In genomic region chr9:107707915-107708441, GRCh38 we compare ENCODE assay signal across 1 cellular context.
TF ChIP-seq lines count a peak whose summit lies in the region.

No MANE protein-coding gene starts in this region.

TF ChIP-seq in K562, 482 proteins besides CTCF, POLR2A, EP300 and RAD21 (continued from another document and continues in another):
- TF ChIP-seq BHLHE40 (IDR thresholded peaks at IDR 0.05; ENCODE audit: low read length), result no peak
- no peak for TF ChIP-seq TCF7 (IDR thresholded peaks at IDR 0.05; ENCODE audit: borderline replicate concordance)
- TF ChIP-seq E2F4 (CRISPR knock-in tag; IDR thresholded peaks at IDR 0.05; ENCODE audit: low read depth), result no peak
- no peak for TF ChIP-seq GTF3C2 (IDR thresholded peaks at IDR 0.05; ENCODE audit: borderline replicate concordance, extremely low read depth, insufficient read length)
- no peak for TF ChIP-seq PHF21A (IDR thresholded peaks at IDR 0.05; ENCODE audit: borderline replicate concordance, low read depth)
- no peak for TF ChIP-seq ZNF217 (CRISPR knock-in tag; IDR thresholded peaks at IDR 0.05)
- TF ChIP-seq ZNF79 (CRISPR knock-in tag; IDR thresholded peaks at IDR 0.05; ENCODE audit: low read depth), result no peak
- no peak for TF ChIP-seq RERE (CRISPR knock-in tag; IDR thresholded peaks at IDR 0.05; ENCODE audit: borderline replicate concordance)
- TF ChIP-seq MCM5 (IDR thresholded peaks at IDR 0.05; ENCODE audit: low read depth), result no peak
- peak; percentile 70 for TF ChIP-seq C11orf30 (IDR thresholded peaks at IDR 0.05; ENCODE audit: low read depth)
- TF ChIP-seq ZNF316 (IDR thresholded peaks at IDR 0.05), result no peak
- no peak for TF ChIP-seq ZSCAN29 (IDR thresholded peaks at IDR 0.05)
- no peak for TF ChIP-seq BRD4 (IDR thresholded peaks at IDR 0.05)
- TF ChIP-seq ZFP36 (IDR thresholded peaks at IDR 0.05; ENCODE audit: low read depth, low read length, partially characterized antibody), result no peak
- TF ChIP-seq RBM14 (IDR thresholded peaks at IDR 0.05; ENCODE audit: borderline replicate concordance, insufficient read depth, low read depth, low read length), result no peak
- TF ChIP-seq FOXK1 (CRISPR knock-in tag; IDR thresholded peaks at IDR 0.05; ENCODE audit: borderline replicate concordance), result no peak
- no peak for TF ChIP-seq GMEB1 (CRISPR knock-in tag; IDR thresholded peaks at IDR 0.05)
- TF ChIP-seq NBN (IDR thresholded peaks at IDR 0.05; ENCODE audit: low read depth), result no peak
- TF ChIP-seq ESRRB (CRISPR knock-in tag; IDR thresholded peaks at IDR 0.05; ENCODE audit: borderline replicate concordance), result no peak
- no peak for TF ChIP-seq BMI1 (IDR thresholded peaks at IDR 0.05; ENCODE audit: low read length)
- TF ChIP-seq EGR1 (conservative IDR thresholded peaks at IDR 0.05), result no peak
- TF ChIP-seq ZNF77 (CRISPR knock-in tag; IDR thresholded peaks at IDR 0.05), result no peak
- TF ChIP-seq LARP7 (IDR thresholded peaks at IDR 0.05), result no peak
- TF ChIP-seq DDX20 (tag; IDR thresholded peaks at IDR 0.05; ENCODE audit: low read depth), result no peak
- TF ChIP-seq KLF1 (tag; IDR thresholded peaks at IDR 0.05), result no peak
- TF ChIP-seq PHB (CRISPR knock-in tag; IDR thresholded peaks at IDR 0.05), result no peak
- no peak for TF ChIP-seq NCOA2 (IDR thresholded peaks at IDR 0.05; ENCODE audit: partially characterized antibody in 2 of 2)
- TF ChIP-seq NCOA4 (IDR thresholded peaks at IDR 0.05; ENCODE audit: partially characterized antibody), result no peak
- TF ChIP-seq RAD51 (IDR thresholded peaks at IDR 0.05; ENCODE audit: borderline replicate concordance, low read depth), result no peak
- 0 out of 2 replicates have a peak, but pooled peaks have one; percentile 30 for TF ChIP-seq MTA2 (IDR thresholded peaks at IDR 0.05; ENCODE audit: low read depth)
- no peak for TF ChIP-seq POLR2B (IDR thresholded peaks at IDR 0.05; ENCODE audit: low read depth, partially characterized antibody)
- TF ChIP-seq CBFB (CRISPR knock-in tag; IDR thresholded peaks at IDR 0.05), result no peak
- no peak for TF ChIP-seq ZBTB33 (CRISPR knock-in tag; IDR thresholded peaks at IDR 0.05)
- TF ChIP-seq ZFP30 (CRISPR knock-in tag; IDR thresholded peaks at IDR 0.05; ENCODE audit: borderline replicate concordance), result no peak
- TF ChIP-seq CAMTA2 (CRISPR knock-in tag; conservative IDR thresholded peaks at IDR 0.05), result no peak
- no peak for TF ChIP-seq ZNF518B (CRISPR knock-in tag; IDR thresholded peaks at IDR 0.05)
- TF ChIP-seq ZNF184 (CRISPR knock-in tag; IDR thresholded peaks at IDR 0.05), result no peak
- TF ChIP-seq STAT5B (CRISPR knock-in tag; IDR thresholded peaks at IDR 0.05), result no peak
- no peak for TF ChIP-seq TAF15 (IDR thresholded peaks at IDR 0.05; ENCODE audit: low read depth, low read length)
- TF ChIP-seq ZNF12 (CRISPR knock-in tag; IDR thresholded peaks at IDR 0.05), result no peak
- peak; percentile 98 for TF ChIP-seq JUND (IDR thresholded peaks at IDR 0.05; ENCODE audit: borderline replicate concordance, low read depth, low read length)
- peak; percentile 96; the same call in 2 of the 3 replicates for TF ChIP-seq JUND (tag; IDR thresholded peaks at IDR 0.05; ENCODE audit: borderline replicate concordance, low read depth, low read length)
- no peak for TF ChIP-seq CLOCK (CRISPR knock-in tag; IDR thresholded peaks at IDR 0.05; ENCODE audit: borderline replicate concordance)
- no peak for TF ChIP-seq KHSRP (IDR thresholded peaks at IDR 0.05)
- TF ChIP-seq RHOXF2B (CRISPR knock-in tag; conservative IDR thresholded peaks at IDR 0.05), result no peak
- no peak for TF ChIP-seq GABPA (tag; conservative IDR thresholded peaks at IDR 0.05; ENCODE audit: low read depth)
- TF ChIP-seq COPS2 (conservative IDR thresholded peaks at IDR 0.05), result no peak
- TF ChIP-seq SP2 (IDR thresholded peaks at IDR 0.05; ENCODE audit: extremely low read depth, low read depth, low read length, poor library complexity, severe bottlenecking), result no peak
- peak; percentile 83 for TF ChIP-seq TCF3 (CRISPR knock-in tag; IDR thresholded peaks at IDR 0.05)
- TF ChIP-seq NR1H2 (CRISPR knock-in tag; IDR thresholded peaks at IDR 0.05), result no peak
